Comparison of ENCODE assay signal across 20 cellular contexts in the genomic region with DNA sequence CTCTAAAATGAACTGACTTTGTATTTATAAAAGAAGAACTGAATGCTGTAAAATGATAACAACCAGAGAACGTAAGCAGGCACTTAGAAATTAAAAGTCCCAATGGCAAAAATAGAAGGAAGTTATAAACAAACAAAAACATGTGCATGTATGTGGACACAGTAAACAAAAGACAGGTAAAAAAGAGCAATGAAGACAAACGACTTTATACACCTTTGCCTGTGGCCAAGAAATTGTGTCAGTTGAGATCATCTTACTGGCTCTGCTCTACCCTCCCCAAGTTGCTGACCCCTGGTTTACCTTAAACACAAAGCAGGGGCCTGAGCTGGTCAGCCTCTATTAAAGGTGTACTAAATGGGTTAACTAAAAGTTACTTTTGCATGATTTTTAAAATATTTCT. TPM values are rescaled to one million over a fixed set of nuclear protein-coding genes. Genes with fewer than 3 reads are reported as not detected.
"Had no signal": no experiment of that assay in that cellular context is flagged by ENCODE, and none has a peak within 500 bp of the region (broad histone marks: within the 10 kb centered on the region; RNA-seq: fewer than 3 reads in every experiment).

No MANE protein-coding gene starts in this region.

- H3K4me3 Mint-ChIP-seq: activated naive CD8-positive, alpha-beta T cell; activated T-helper 1 cell treated with anti-CD3 and anti-CD28 coated beads, Interleukin-12 subunit alpha, Interleukin-12 subunit beta, Interleukin-2, Interleukin-4 antibody, amounts not matched to agents 30 ng/mL and 10 ng/mL and 1 ng/mL, durations not matched to agents 14 hours and 24 hours and 36 hours; neural crest cell; T-helper 17 cell had no signal

- H3K4me3 ChIP-seq: left ventricle myocardium inferior, prostate gland, skin epidermis, tibial nerve had no signal

- H3K36me3 ChIP-seq: prostate gland had no signal

- H3K4me1 ChIP-seq: left ventricle myocardium inferior, prostate gland, tibial nerve had no signal

- DNase-seq: activated CD4-positive, alpha-beta T cell treated with anti-CD3 and anti-CD28 coated beads, Interleukin-2, amount 50 U/mL, for 48 hours; activated gamma-delta T cell treated with Interleukin-2 at 50 U/mL for 16 hours; dermis blood vessel endothelial cell; foreskin fibroblast; hypothalamus; kidney; left ventricle myocardium inferior; right cardiac atrium; stimulated activated naive CD8-positive, alpha-beta T cell treated with anti-CD3 and anti-CD28 coated beads, Interleukin-15, Interleukin-2, amounts not matched to agents 100 U/mL and 50 U/mL, for 24 hours; substantia nigra; T-helper 17 cell had no signal

- H3K4me1 Mint-ChIP-seq: neural crest cell had no signal

- H3K27ac Mint-ChIP-seq: activated naive CD8-positive, alpha-beta T cell; activated T-helper 1 cell treated with anti-CD3 and anti-CD28 coated beads, Interleukin-12 subunit alpha, Interleukin-12 subunit beta, Interleukin-2, Interleukin-4 antibody, amounts not matched to agents 30 ng/mL and 10 ng/mL and 1 ng/mL, durations not matched to agents 14 hours and 24 hours and 36 hours had no signal

- H3K27me3 Mint-ChIP-seq: activated naive CD8-positive, alpha-beta T cell; T-helper 17 cell had no signal

- H3K27me3 ChIP-seq: tibial nerve had no signal

- H3K9me3 Mint-ChIP-seq: activated T-helper 1 cell treated with anti-CD3 and anti-CD28 coated beads, Interleukin-12 subunit alpha, Interleukin-12 subunit beta, Interleukin-2, Interleukin-4 antibody, amounts not matched to agents 30 ng/mL and 10 ng/mL and 1 ng/mL, durations not matched to agents 14 hours and 24 hours and 36 hours; neural crest cell had no signal

- H3K9me3 ChIP-seq: left ventricle myocardium inferior, prostate gland, tibial nerve had no signal

- H3K27ac ChIP-seq: epithelial cell of prostate, left ventricle myocardium inferior, skin epidermis, tibial nerve had no signal

RNA-seq across cellular contexts. Expression of a gene that starts 41.7 kb away (rescaled TPM):
- total RNA-seq: chondrocyte, glomerular endothelial cell, left ventricle myocardium inferior, neural crest cell, prostate gland, right cardiac atrium, tibial nerve had no signal
